In the genomic region with DNA sequence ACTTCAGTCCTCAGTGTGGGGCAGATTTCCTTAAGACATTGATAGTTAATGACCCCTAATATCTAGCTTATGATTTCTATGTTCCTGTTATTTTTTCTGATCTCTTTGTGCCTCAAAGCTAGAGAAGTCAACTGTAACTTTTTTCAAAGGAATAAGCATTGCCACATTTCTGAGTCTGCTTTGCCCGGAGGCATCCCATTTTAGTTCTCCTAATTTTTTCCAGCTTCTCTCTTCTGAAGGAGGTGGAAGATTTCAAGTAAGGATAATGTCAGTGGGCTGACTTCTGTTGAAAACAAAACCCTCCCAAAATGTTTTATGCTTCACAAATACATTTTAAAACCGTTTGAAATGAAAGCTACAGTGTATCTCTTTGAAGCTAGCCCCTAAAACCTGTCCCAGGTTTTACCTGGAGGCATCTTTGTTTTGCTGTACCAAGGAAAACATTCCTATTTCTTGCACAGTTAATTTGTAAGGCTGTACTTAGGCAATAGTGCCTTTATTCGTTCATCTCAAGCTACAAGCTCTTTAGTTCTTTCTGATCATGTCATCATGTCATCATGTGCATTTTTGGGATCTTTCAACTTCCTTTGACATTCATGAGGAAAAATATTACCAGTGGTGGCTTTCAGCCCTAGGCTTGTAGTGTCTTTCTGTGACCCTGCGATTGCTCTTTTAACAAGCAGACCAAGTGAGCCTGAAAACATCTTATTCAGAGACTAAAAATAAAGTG, we compare ENCODE assay signal across 29 cellular contexts.
"Had no signal": no experiment of that assay in that cellular context is flagged by ENCODE, and none has a peak within 500 bp of the region (broad histone marks: within the 10 kb centered on the region; RNA-seq: fewer than 3 reads in every experiment).

No MANE protein-coding gene starts in this region.

- H3K9me3 ChIP-seq: ascending aorta, breast epithelium, colonic mucosa, gastrocnemius medialis, heart left ventricle had no signal

- DNase-seq: activated B cell treated with CpG ODN at 0.5 μM for 24 hours; activated CD4-positive, alpha-beta T cell treated with anti-CD3 and anti-CD28 coated beads for 48 hours; activated CD4-positive, alpha-beta T cell treated with anti-CD3 and anti-CD28 coated beads, Interleukin-2, amount 50 U/mL, for 1 hour; activated CD4-positive, alpha-beta T cell treated with anti-CD3 and anti-CD28 coated beads, Interleukin-2, amount 50 U/mL, for 48 hours; activated CD8-positive, alpha-beta memory T cell treated with anti-CD3 and anti-CD28 coated beads for 24 hours; activated CD8-positive, alpha-beta T cell treated with anti-CD3 and anti-CD28 coated beads for 36 hours; activated effector memory CD4-positive, alpha-beta T cell treated with anti-CD3 and anti-CD28 coated beads, Interleukin-2, amount 50 U/mL, for 16 hours; activated naive CD4-positive, alpha-beta T cell treated with anti-CD3 and anti-CD28 coated beads for 36 hours; activated naive CD8-positive, alpha-beta T cell treated with anti-CD3 and anti-CD28 coated beads for 36 hours; activated naive CD8-positive, alpha-beta T cell treated with anti-CD3 and anti-CD28 coated beads, Interleukin-2, amount 50 U/mL, for 24 hours; activated T-cell treated with anti-CD3 and anti-CD28 coated beads, Interleukin-2, amount 50 U/mL, for 1 hour; activated T-cell treated with anti-CD3 and anti-CD28 coated beads, Interleukin-2, amount 50 U/mL, for 48 hours; central memory CD4-positive, alpha-beta T cell; cerebellar nuclear complex; colonic mucosa; dorsolateral prefrontal cortex; effector memory CD4-positive, alpha-beta T cell; endodermal cell; foreskin keratinocyte; gastrocnemius medialis; glutamatergic neuron; heart left ventricle; T-helper 1 cell; T-helper 17 cell; T1000; WERI-Rb-1 had no signal

- H3K27ac ChIP-seq: ascending aorta, breast epithelium, cardiac muscle cell, colonic mucosa, dorsolateral prefrontal cortex, foreskin keratinocyte, gastrocnemius medialis, heart left ventricle, WERI-Rb-1 had no signal

- H3K27me3 ChIP-seq: ascending aorta, breast epithelium, cardiac muscle cell, colonic mucosa, dorsolateral prefrontal cortex, foreskin keratinocyte, gastrocnemius medialis, heart left ventricle had no signal

- H3K4me3 ChIP-seq: ascending aorta, breast epithelium, cardiac muscle cell, colonic mucosa, dorsolateral prefrontal cortex, gastrocnemius medialis, heart left ventricle had no signal

- H3K4me1 ChIP-seq: ascending aorta, breast epithelium, colonic mucosa, gastrocnemius medialis had no signal

- H3K36me3 ChIP-seq: ascending aorta, breast epithelium, cardiac muscle cell, colonic mucosa, gastrocnemius medialis, heart left ventricle, WERI-Rb-1 had no signal
